Comparison of ENCODE assay signal across 19 cellular contexts in genomic region chr19:40724315-40724714, GRCh38.
"Had no signal": no experiment of that assay in that cellular context is flagged by ENCODE, and none has a peak within 500 bp of the region (broad histone marks: within the 10 kb centered on the region; RNA-seq: fewer than 3 reads in every experiment).

No MANE protein-coding gene starts in this region.

- DNase-seq: activated effector memory CD4-positive, alpha-beta T cell treated with Interleukin-2 at 50 U/mL for 16 hours; central memory CD4-positive, alpha-beta T cell; colonic mucosa; gastrocnemius medialis; immature natural killer cell; kidney glomerular epithelial cell; left ventricle myocardium inferior; mammary epithelial cell; midbrain; SHP77 treated with DMSO at 0.1 percent for 48 hours; SK-N-SH; stimulated activated CD4-positive, alpha-beta T cell treated with anti-CD3 and anti-CD28 coated beads, Interleukin-12 subunit alpha, Interleukin-12 subunit beta, amount 100 ng/mL, for 4 hours; stimulated activated CD4-positive, alpha-beta T cell treated with anti-CD3 and anti-CD28 coated beads, Interleukin-2, amount 100 ng/mL, for 24 hours; testis had no signal

- ATAC-seq: gastrocnemius medialis, heart left ventricle, WTC11 had no signal

- H3K27ac ChIP-seq: colonic mucosa, heart left ventricle, left ventricle myocardium inferior had no signal

- H3K27me3 ChIP-seq: colonic mucosa, gastrocnemius medialis, heart left ventricle, testis had no signal

- H3K27ac Mint-ChIP-seq: activated naive CD8-positive, alpha-beta T cell; immature natural killer cell; progenitor cell of endocrine pancreas; WTC11 had no signal

- H3K9me3 Mint-ChIP-seq: immature natural killer cell had no signal

- H3K4me3 Mint-ChIP-seq: activated naive CD8-positive, alpha-beta T cell; brain; immature natural killer cell; WTC11 had no signal

- H3K9me3 ChIP-seq: colonic mucosa, gastrocnemius medialis, SK-N-SH, testis had no signal

- H3K4me3 ChIP-seq: colonic mucosa, gastrocnemius medialis, heart left ventricle, left ventricle myocardium inferior, testis had no signal

- H3K27me3 Mint-ChIP-seq: activated naive CD8-positive, alpha-beta T cell; progenitor cell of endocrine pancreas had no signal
